13 cellular contexts compared by ENCODE assay signal in the genomic region with DNA sequence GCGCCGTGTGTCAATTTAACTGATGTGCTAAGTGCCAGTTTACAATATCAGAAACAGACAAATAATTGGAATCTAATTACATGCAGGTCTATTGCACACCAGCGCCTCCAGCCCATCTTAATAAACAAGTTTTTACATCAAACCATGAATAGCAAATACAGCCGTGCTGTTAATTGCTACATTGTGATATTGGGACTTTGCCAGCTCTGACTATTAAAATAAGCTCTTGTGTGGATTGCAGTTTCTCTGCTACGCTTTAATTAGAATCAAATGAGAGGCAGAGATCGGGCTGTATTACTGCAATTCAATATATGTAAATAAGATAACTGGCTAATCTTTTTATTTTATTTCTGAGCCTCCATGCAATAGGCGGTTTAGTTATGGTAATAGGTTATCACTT.
A peak's percentile ranks its signal among the peaks of the same experiment; 100 is the strongest.
DNase-seq lines count a peak whose midpoint lies in the region; ATAC-seq and TF ChIP-seq lines count a peak whose summit lies in the region.
"Had no signal": no experiment of that assay in that cellular context is flagged by ENCODE, and none has a peak within 500 bp of the region (broad histone marks: within the 10 kb centered on the region; RNA-seq: fewer than 3 reads in every experiment).

No MANE protein-coding gene starts in this region.

- DNase-seq in NCI-H2171 treated with DMSO at 0.1 percent for 48 hours (lab: John Stamatoyannopoulos, UW) (peak; percentile 40), NCI-H2171 (lab: John Stamatoyannopoulos, UW) (no peak), NCI-H526 (lab: John Stamatoyannopoulos, UW) (peak; percentile 50 to 79), chondrocyte (ENCODE audit: low spot score) (no peak), NCI-H82 treated with DMSO at 0.1 percent for 48 hours (lab: John Stamatoyannopoulos, UW; ENCODE audit: unreplicated experiment) (no peak)
- no peak for DNase-seq in activated CD4-positive, alpha-beta T cell treated with anti-CD3 and anti-CD28 coated beads, Interleukin-2, amount 10 ng/mL, durations not matched to agents 7 days and 5 days
- DNase-seq: CD4-positive, alpha-beta memory T cell; KBM-7; NCI-H2107; NCI-H510A; T-helper 1 cell had no signal

- no peaks in the 10 kb centered on the region for H3K27me3 Mint-ChIP-seq in chondrocyte (ENCODE audit: low read depth)
- H3K27me3 Mint-ChIP-seq in activated CD4-positive, alpha-beta T cell treated with anti-CD3 and anti-CD28 coated beads, Interleukin-2, amount 10 ng/mL, durations not matched to agents 7 days and 5 days: no peaks in the 10 kb centered on the region
- H3K27me3 Mint-ChIP-seq: B cell had no signal

- TF ChIP-seq CTCF in chondrocyte (IDR thresholded peaks at IDR 0.05): no peak

- peak overlapping the region; percentile 78 for H3K27ac Mint-ChIP-seq in chondrocyte (ENCODE audit: unreplicated experiment)
- H3K27ac Mint-ChIP-seq in activated CD4-positive, alpha-beta T cell treated with anti-CD3 and anti-CD28 coated beads, Interleukin-2, amount 10 ng/mL, durations not matched to agents 7 days and 5 days: no peak overlapping the region
- H3K27ac Mint-ChIP-seq: B cell; CD4-positive, alpha-beta memory T cell had no signal

- H3K9me3 Mint-ChIP-seq in chondrocyte (ENCODE audit: low read depth): peaks cover 7% of the 10 kb centered on the region
- no peaks in the 10 kb centered on the region for H3K9me3 Mint-ChIP-seq in activated CD4-positive, alpha-beta T cell treated with anti-CD3 and anti-CD28 coated beads, Interleukin-2, amount 10 ng/mL, durations not matched to agents 7 days and 5 days

- H3K4me1 Mint-ChIP-seq in chondrocyte (ENCODE audit: low read depth): peaks cover 56% of the 10 kb centered on the region
- no peaks in the 10 kb centered on the region for H3K4me1 Mint-ChIP-seq in activated CD4-positive, alpha-beta T cell treated with anti-CD3 and anti-CD28 coated beads, Interleukin-2, amount 10 ng/mL, durations not matched to agents 7 days and 5 days
- H3K4me1 Mint-ChIP-seq: B cell; CD4-positive, alpha-beta memory T cell had no signal

- POLR2A ChIA-PET in activated CD4-positive, alpha-beta T cell treated with anti-CD3 and anti-CD28 coated beads, Interleukin-2, amount 10 ng/mL, durations not matched to agents 7 days and 5 days (lab: Charles Lee): no interaction called here

- H3K36me3 Mint-ChIP-seq in chondrocyte (ENCODE audit: low read depth): peaks cover 2% of the 10 kb centered on the region
- no peaks in the 10 kb centered on the region for H3K36me3 Mint-ChIP-seq in activated CD4-positive, alpha-beta T cell treated with anti-CD3 and anti-CD28 coated beads, Interleukin-2, amount 10 ng/mL, durations not matched to agents 7 days and 5 days (ENCODE audit: low read depth)
- H3K36me3 Mint-ChIP-seq: CD4-positive, alpha-beta memory T cell had no signal

- no peak overlapping the region for H3K4me3 Mint-ChIP-seq in chondrocyte (ENCODE audit: unreplicated experiment)
- H3K4me3 Mint-ChIP-seq in activated CD4-positive, alpha-beta T cell treated with anti-CD3 and anti-CD28 coated beads, Interleukin-2, amount 10 ng/mL, durations not matched to agents 7 days and 5 days: no peak overlapping the region
- H3K4me3 Mint-ChIP-seq: B cell; CD4-positive, alpha-beta memory T cell had no signal

- CTCF ChIA-PET in activated CD4-positive, alpha-beta T cell treated with anti-CD3 and anti-CD28 coated beads, Interleukin-2, amount 10 ng/mL, durations not matched to agents 7 days and 5 days (lab: Charles Lee): no interaction called here

- ATAC-seq in GM19324 (IDR thresholded peaks at IDR 0.05; ENCODE audit: low FRiP score, unreplicated experiment): no peak

Comparison
In these comparisons a context has a peak if more than half of its experiments do, and no peak if none do; other contexts are left out.
1. DNase-seq: peak in NCI-H2171 treated with DMSO at 0.1 percent for 48 hours (single experiment) and NCI-H526 (2 of 2); none in NCI-H2171 (single experiment), chondrocyte (single experiment), activated CD4-positive, alpha-beta T cell treated with anti-CD3 and anti-CD28 coated beads, Interleukin-2, amount 10 ng/mL, durations not matched to agents 7 days and 5 days (single experiment) and NCI-H82 treated with DMSO at 0.1 percent for 48 hours (single experiment).